In genomic region chr2:128234613-128235012, GRCh38 we compare ENCODE assay signal across 18 cellular contexts.
DNase-seq lines count a peak whose midpoint lies in the region; ATAC-seq and TF ChIP-seq lines count a peak whose summit lies in the region.
"Had no signal": no experiment of that assay in that cellular context is flagged by ENCODE, and none has a peak within 500 bp of the region (broad histone marks: within the 10 kb centered on the region; RNA-seq: fewer than 3 reads in every experiment).

No MANE protein-coding gene starts in this region.

- H3K9me3 Mint-ChIP-seq in activated naive CD8-positive, alpha-beta T cell treated with anti-CD3 and anti-CD28 coated beads, Interleukin-2, amount 50 U/mL, for 24 hours, result no peaks in the 10 kb centered on the region
- H3K9me3 Mint-ChIP-seq: CD4-positive, CD25-positive, alpha-beta regulatory T cell; HFFc6 had no signal

- H3K27me3 Mint-ChIP-seq in activated naive CD8-positive, alpha-beta T cell treated with anti-CD3 and anti-CD28 coated beads, Interleukin-2, amount 50 U/mL, for 24 hours, result peaks cover 4% of the 10 kb centered on the region

- H3K36me3 ChIP-seq in upper lobe of right lung, result no peaks in the 10 kb centered on the region

- H3K27ac ChIP-seq in upper lobe of right lung, result no peak overlapping the region
- H3K27ac ChIP-seq: SK-N-MC had no signal

- in situ Hi-C loops in GM13977 (cut with MboI; ENCODE audit: low pct_unique_long_range_greater_than_20kb, low sequenced_read_pairs, unreplicated experiment), result no loop called here

- TF ChIP-seq CTCF in upper lobe of right lung (IDR thresholded peaks at IDR 0.05) (no peak), GM13977 (IDR thresholded peaks at IDR 0.05; ENCODE audit: extremely low read depth, insufficient read depth, missing control alignments) (no peak)

- H3K27ac Mint-ChIP-seq in activated naive CD8-positive, alpha-beta T cell treated with anti-CD3 and anti-CD28 coated beads, Interleukin-2, amount 50 U/mL, for 24 hours, result no peak overlapping the region
- H3K27ac Mint-ChIP-seq: B cell, HFFc6 had no signal

- ATAC-seq in upper lobe of right lung (no peak), HG03045 (IDR thresholded peaks at IDR 0.05; ENCODE audit: unreplicated experiment) (no peak)
- no peak for ATAC-seq in activated naive CD8-positive, alpha-beta T cell treated with anti-CD3 and anti-CD28 coated beads, Interleukin-2, amount 50 U/mL, for 24 hours

- H3K4me1 Mint-ChIP-seq in activated naive CD8-positive, alpha-beta T cell treated with anti-CD3 and anti-CD28 coated beads, Interleukin-2, amount 50 U/mL, for 24 hours, result peaks cover 6% of the 10 kb centered on the region

- H3K4me3 ChIP-seq in upper lobe of right lung, result no peak overlapping the region
- H3K4me3 ChIP-seq: SK-N-MC had no signal

- intact Hi-C loops in upper lobe of right lung (cut with DNase I), result no loop called here

- H3K4me1 ChIP-seq in upper lobe of right lung, result peaks cover 4% of the 10 kb centered on the region

- H3K9me3 ChIP-seq in upper lobe of right lung, result no peaks in the 10 kb centered on the region

- H3K4me3 Mint-ChIP-seq in activated naive CD8-positive, alpha-beta T cell treated with anti-CD3 and anti-CD28 coated beads, Interleukin-2, amount 50 U/mL, for 24 hours, result no peak overlapping the region
- H3K4me3 Mint-ChIP-seq: HFFc6 had no signal

- no peaks in the 10 kb centered on the region for H3K36me3 Mint-ChIP-seq in activated naive CD8-positive, alpha-beta T cell treated with anti-CD3 and anti-CD28 coated beads, Interleukin-2, amount 50 U/mL, for 24 hours (ENCODE audit: low read depth)
- H3K36me3 Mint-ChIP-seq: CD4-positive, CD25-positive, alpha-beta regulatory T cell had no signal

- DNase-seq in NCI-H1417 (lab: John Stamatoyannopoulos, UW) (peak in 2 of 3 experiments; percentile 34 to 79), NCI-H1417 treated with DMSO at 0.1 percent for 48 hours (lab: John Stamatoyannopoulos, UW) (no peak), NCI-H774 (lab: John Stamatoyannopoulos, UW) (peak; percentile 3), mucosa of gallbladder (ENCODE audit: low spot score) (peak; percentile 15), upper lobe of right lung (peak; percentile 15), GM13977 (ENCODE audit: low spot score) (no peak)
- no peak for DNase-seq in activated naive CD8-positive, alpha-beta T cell treated with anti-CD3 and anti-CD28 coated beads, Interleukin-2, amount 50 U/mL, for 24 hours
- DNase-seq: 8988T; CD4-positive, CD25-positive, alpha-beta regulatory T cell; DMS53; HFFc6; KG1; NCI-H2029; NCI-H2171 treated with DMSO at 0.1 percent for 48 hours; SHP77 had no signal

- peaks cover 6% of the 10 kb centered on the region for H3K27me3 ChIP-seq in upper lobe of right lung

Comparison
In these comparisons a context has a peak if more than half of its experiments do, and no peak if none do; other contexts are left out.
1. DNase-seq: peak in NCI-H1417 (2 of 3), NCI-H774 (single experiment), mucosa of gallbladder (single experiment) and upper lobe of right lung (single experiment); none in NCI-H1417 treated with DMSO at 0.1 percent for 48 hours (single experiment), GM13977 (single experiment) and activated naive CD8-positive, alpha-beta T cell treated with anti-CD3 and anti-CD28 coated beads, Interleukin-2, amount 50 U/mL, for 24 hours (single experiment).